ENCODE assay signal across 2 cellular contexts in the genomic region with DNA sequence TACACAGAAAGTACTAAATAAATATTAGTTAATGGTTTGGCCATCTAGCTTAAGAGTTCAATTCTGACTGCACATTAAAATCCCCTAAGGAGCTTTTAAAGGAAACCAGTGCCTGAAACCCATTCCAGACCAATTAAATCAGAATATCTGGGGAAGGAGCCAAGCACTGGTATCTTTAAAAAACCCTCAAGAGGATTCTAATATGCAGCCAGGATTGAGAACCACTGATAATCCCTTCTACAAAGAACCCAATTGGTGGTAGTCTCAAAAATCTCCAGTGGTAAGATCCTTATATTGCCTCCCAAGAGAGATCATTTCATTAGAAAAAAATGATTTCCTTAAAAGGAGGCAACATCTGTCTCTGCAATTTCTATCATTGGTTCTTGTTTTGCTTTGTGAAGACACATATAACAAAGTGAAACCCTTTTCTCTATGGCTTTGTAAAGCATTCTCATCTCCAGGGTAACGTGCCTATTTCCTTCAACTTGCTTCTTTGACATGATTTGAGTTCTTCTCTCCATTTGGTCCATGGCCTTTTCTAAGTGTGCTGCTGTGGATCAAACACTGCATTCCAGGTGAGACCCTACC.
TF ChIP-seq lines count a peak whose summit lies in the region.

No MANE protein-coding gene starts in this region.

TF ChIP-seq in H1, 55 proteins besides CTCF, POLR2A, EP300 and RAD21 (continued from another document):
- TF ChIP-seq, protein P1, sequence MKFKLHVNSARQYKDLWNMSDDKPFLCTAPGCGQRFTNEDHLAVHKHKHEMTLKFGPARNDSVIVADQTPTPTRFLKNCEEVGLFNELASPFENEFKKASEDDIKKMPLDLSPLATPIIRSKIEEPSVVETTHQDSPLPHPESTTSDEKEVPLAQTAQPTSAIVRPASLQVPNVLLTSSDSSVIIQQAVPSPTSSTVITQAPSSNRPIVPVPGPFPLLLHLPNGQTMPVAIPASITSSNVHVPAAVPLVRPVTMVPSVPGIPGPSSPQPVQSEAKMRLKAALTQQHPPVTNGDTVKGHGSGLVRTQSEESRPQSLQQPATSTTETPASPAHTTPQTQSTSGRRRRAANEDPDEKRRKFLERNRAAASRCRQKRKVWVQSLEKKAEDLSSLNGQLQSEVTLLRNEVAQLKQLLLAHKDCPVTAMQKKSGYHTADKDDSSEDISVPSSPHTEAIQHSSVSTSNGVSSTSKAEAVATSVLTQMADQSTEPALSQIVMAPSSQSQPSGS (IDR thresholded peaks at IDR 0.05; ENCODE audit: low read length): no peak
- no peak for TF ChIP-seq MAFK (IDR thresholded peaks at IDR 0.05; ENCODE audit: low read depth, low read length)
- TF ChIP-seq RFX5 (IDR thresholded peaks at IDR 0.05; ENCODE audit: borderline replicate concordance, low read depth, low read length): no peak
- TF ChIP-seq SUZ12 (IDR thresholded peaks at IDR 0.05; ENCODE audit: low read length): no peak
- no peak for TF ChIP-seq EZH2 (IDR thresholded peaks at IDR 0.05; ENCODE audit: low read depth, low read length, severe bottlenecking)
- no peak for TF ChIP-seq TBP (IDR thresholded peaks at IDR 0.05; ENCODE audit: low read depth, low read length)
- TF ChIP-seq JUN (IDR thresholded peaks at IDR 0.05; ENCODE audit: low read depth, low read length): no peak
- TF ChIP-seq CREB1 (IDR thresholded peaks at IDR 0.05): no peak
- TF ChIP-seq HDAC2 (IDR thresholded peaks at IDR 0.05; ENCODE audit: borderline replicate concordance in 1 of 2, low read depth in 2 of 2, low read length in 2 of 2): no peak
- no peak for TF ChIP-seq GTF2F1 (IDR thresholded peaks at IDR 0.05; ENCODE audit: borderline replicate concordance, low read depth, low read length)
- no peak for TF ChIP-seq SIRT6 (IDR thresholded peaks at IDR 0.05; ENCODE audit: low read length)
- TF ChIP-seq POLR2AphosphoS5 (IDR thresholded peaks at IDR 0.05; ENCODE audit: low read depth, low read length): no peak
- no peak for TF ChIP-seq BACH1 (IDR thresholded peaks at IDR 0.05; ENCODE audit: low read length)
- TF ChIP-seq CHD2 (IDR thresholded peaks at IDR 0.05; ENCODE audit: low read length): no peak
- TF ChIP-seq POU5F1 (IDR thresholded peaks at IDR 0.05; ENCODE audit: low read depth, low read length): no peak
- no peak for TF ChIP-seq SP2 (IDR thresholded peaks at IDR 0.05; ENCODE audit: low read length)

TF ChIP-seq in HEK293T, 16 proteins besides CTCF, POLR2A, EP300 and RAD21 (continued from another document):
- no peak for TF ChIP-seq TARDBP (IDR thresholded peaks at IDR 0.05)
- no peak for TF ChIP-seq ARNT (IDR thresholded peaks at IDR 0.05)
- no peak for TF ChIP-seq ELF4 (IDR thresholded peaks at IDR 0.05)
- no peak for TF ChIP-seq CTBP1 (IDR thresholded peaks at IDR 0.05; ENCODE audit: borderline replicate concordance)
- no peak for TF ChIP-seq SP1 (IDR thresholded peaks at IDR 0.05)
- no peak for TF ChIP-seq FOXA1 (IDR thresholded peaks at IDR 0.05)
